Comparison of ENCODE assay signal across 17 cellular contexts in the genomic region with DNA sequence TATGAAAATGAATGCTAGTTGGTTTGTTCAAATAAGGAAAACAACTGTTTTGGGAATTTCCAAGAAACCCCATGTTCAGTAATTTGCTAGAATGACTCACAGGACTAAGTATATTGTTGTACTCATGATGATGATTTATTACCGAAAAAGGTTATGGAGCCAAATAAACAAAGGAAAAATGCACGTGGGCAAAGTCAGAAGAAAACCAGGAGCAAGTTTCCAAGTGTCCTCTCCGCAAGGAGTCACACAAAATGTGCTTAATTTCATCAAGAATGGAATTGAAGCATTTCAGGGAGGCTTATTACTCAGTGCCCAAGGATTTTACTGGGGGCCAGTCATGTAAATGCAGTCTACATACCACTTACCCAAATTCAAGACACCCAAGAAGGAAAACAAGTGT.
DNase-seq lines count a peak whose midpoint lies in the region; ATAC-seq, FAIRE-seq and TF ChIP-seq lines count a peak whose summit lies in the region.
"Had no signal": no experiment of that assay in that cellular context is flagged by ENCODE, and none has a peak within 500 bp of the region (broad histone marks: within the 10 kb centered on the region; RNA-seq: fewer than 3 reads in every experiment).

No MANE protein-coding gene starts in this region.

- no peaks in the 10 kb centered on the region for H3K27me3 Mint-ChIP-seq in astrocyte (ENCODE audit: low read depth, unreplicated experiment)
- H3K27me3 Mint-ChIP-seq: central memory CD8-positive, alpha-beta T cell had no signal

- H3K27ac Mint-ChIP-seq in astrocyte (ENCODE audit: unreplicated experiment) = no peak overlapping the region
- H3K27ac Mint-ChIP-seq: activated naive CD4-positive, alpha-beta T cell treated with anti-CD3 and anti-CD28 coated beads, Interleukin-2, amount 50 U/mL, for 72 hours had no signal

- ATAC-seq in foreskin keratinocyte = peak; percentile 83
- no peak for ATAC-seq in GM18868 (IDR thresholded peaks at IDR 0.05; ENCODE audit: unreplicated experiment)
- no peak for ATAC-seq in GM18873 (IDR thresholded peaks at IDR 0.05; ENCODE audit: low FRiP score, unreplicated experiment)
- ATAC-seq: activated naive CD4-positive, alpha-beta T cell treated with anti-CD3 and anti-CD28 coated beads, Interleukin-2, amount 50 U/mL, for 72 hours; heart left ventricle; Right ventricle myocardium inferior had no signal

- no peak overlapping the region for H3K4me3 ChIP-seq in HFF-Myc (replicated peaks; ENCODE audit: low read depth, low read length)
- H3K4me3 ChIP-seq in astrocyte (ENCODE audit: insufficient read depth, low read depth, low read length) = no peak overlapping the region
- H3K4me3 ChIP-seq in left ventricle myocardium inferior = no peak overlapping the region
- H3K4me3 ChIP-seq: heart left ventricle, suprapubic skin had no signal

- no peak overlapping the region for H3K9ac ChIP-seq in astrocyte (ENCODE audit: low read length)

- no peak overlapping the region for H3K4me3 Mint-ChIP-seq in astrocyte (ENCODE audit: unreplicated experiment)
- H3K4me3 Mint-ChIP-seq: central memory CD8-positive, alpha-beta T cell had no signal

- peaks cover 4% of the 10 kb centered on the region for H3K4me1 Mint-ChIP-seq in astrocyte (ENCODE audit: low read depth, unreplicated experiment)
- H3K4me1 Mint-ChIP-seq: central memory CD8-positive, alpha-beta T cell had no signal

- no peaks in the 10 kb centered on the region for H3K36me3 Mint-ChIP-seq in astrocyte (ENCODE audit: low read depth, unreplicated experiment)
- H3K36me3 Mint-ChIP-seq: activated naive CD4-positive, alpha-beta T cell treated with anti-CD3 and anti-CD28 coated beads, Interleukin-2, amount 50 U/mL, for 72 hours had no signal

- H3K27me3 ChIP-seq in astrocyte (ENCODE audit: insufficient read depth, low read length) (no peaks in the 10 kb centered on the region), foreskin keratinocyte (no peaks in the 10 kb centered on the region), left ventricle myocardium inferior (ENCODE audit: low read depth) (no peaks in the 10 kb centered on the region)
- H3K27me3 ChIP-seq: heart left ventricle, suprapubic skin had no signal

- no peak for TF ChIP-seq CTCF in HFF-Myc (IDR thresholded peaks at IDR 0.05; ENCODE audit: low read depth, low read length, missing control alignments)
- no peak for TF ChIP-seq CTCF in astrocyte (IDR thresholded peaks at IDR 0.05; ENCODE audit: insufficient read depth, low read depth, low read length)
- no peak for TF ChIP-seq CTCF in foreskin keratinocyte (conservative IDR thresholded peaks at IDR 0.05)
- no peak for TF ChIP-seq CTCF in left ventricle myocardium inferior (IDR thresholded peaks at IDR 0.05; ENCODE audit: borderline replicate concordance)

- H3K4me1 ChIP-seq in astrocyte (ENCODE audit: insufficient read depth, low read length) (peaks cover 7% of the 10 kb centered on the region), foreskin keratinocyte (no peaks in the 10 kb centered on the region), left ventricle myocardium inferior (no peaks in the 10 kb centered on the region)
- H3K4me1 ChIP-seq: Caco-2, heart left ventricle, suprapubic skin had no signal

- intact Hi-C loops in left ventricle myocardium inferior (cut with micrococcal nuclease) = no loop called here

- H3K4me2 ChIP-seq in astrocyte (ENCODE audit: low read length) = peak overlapping the region; percentile 39

- H3K9me3 ChIP-seq in astrocyte (ENCODE audit: insufficient read depth, low read depth, low read length) (no peaks in the 10 kb centered on the region), left ventricle myocardium inferior (replicated peaks) (no peaks in the 10 kb centered on the region)
- H3K9me3 ChIP-seq: Caco-2, heart left ventricle, suprapubic skin had no signal

- DNase-seq in A172 (ENCODE audit: low spot score) (peak; percentile 82), HFF-Myc (ENCODE audit: extremely low read depth, low read depth) (peak; percentile 17), astrocyte (ENCODE audit: low read depth) (peak; percentile 74), foreskin keratinocyte (peak; percentile 35 to 62), left ventricle myocardium inferior (no peak), NOMO-1 treated with DMSO at 0.1 percent for 48 hours (lab: John Stamatoyannopoulos, UW; ENCODE audit: unreplicated experiment) (no peak)
- DNase-seq: activated T-cell treated with anti-CD3 and anti-CD28 coated beads for 4 hours, Caco-2, heart left ventricle, NCI-H2081, NCI-H82 had no signal

- no peaks in the 10 kb centered on the region for H3K79me2 ChIP-seq in astrocyte (ENCODE audit: insufficient read depth, low read length)

- H2AFZ ChIP-seq in astrocyte (ENCODE audit: low read depth, low read length) = no peak overlapping the region

- no peaks in the 10 kb centered on the region for H3K9me3 Mint-ChIP-seq in astrocyte (ENCODE audit: unreplicated experiment)

- H4K20me1 ChIP-seq in astrocyte (ENCODE audit: insufficient read depth, low read length) = no peaks in the 10 kb centered on the region

- H3K27ac ChIP-seq in astrocyte (ENCODE audit: low read depth, low read length) (peak overlapping the region; percentile 36), foreskin keratinocyte (peak overlapping the region; percentile 76), left ventricle myocardium inferior (replicated peaks) (no peak overlapping the region)
- H3K27ac ChIP-seq: heart left ventricle, suprapubic skin had no signal

- FAIRE-seq in astrocyte (lab: Jason Lieb, UNC) = no peak

- H3K36me3 ChIP-seq in astrocyte (ENCODE audit: insufficient read depth, low read length) (no peaks in the 10 kb centered on the region), left ventricle myocardium inferior (no peaks in the 10 kb centered on the region)
- H3K36me3 ChIP-seq: heart left ventricle, suprapubic skin had no signal

Comparison
In these comparisons a context has a peak if more than half of its experiments do, and no peak if none do; other contexts are left out.
1. DNase-seq: peak in A172 (single experiment), HFF-Myc (single experiment), astrocyte (single experiment) and foreskin keratinocyte (2 of 2); none in left ventricle myocardium inferior (single experiment) and NOMO-1 treated with DMSO at 0.1 percent for 48 hours (single experiment).